Comparison of ENCODE assay signal across 12 cellular contexts in genomic region chr2:240453461-240454030, GRCh38. TPM values are rescaled to one million over a fixed set of nuclear protein-coding genes. Genes with fewer than 3 reads are reported as not detected.
DNase-seq lines count a peak whose midpoint lies in the region; TF ChIP-seq lines count a peak whose summit lies in the region.
"Had no signal": no experiment of that assay in that cellular context is flagged by ENCODE, and none has a peak within 500 bp of the region (broad histone marks: within the 10 kb centered on the region; RNA-seq: fewer than 3 reads in every experiment).

No MANE protein-coding gene starts in this region.

- intact Hi-C loops in left ventricle myocardium inferior (cut with micrococcal nuclease) (no loop called here), posterior cingulate gyrus (cut with DNase I) (no loop called here)

- no peak overlapping the region for H3K27ac ChIP-seq in BLaER1
- peak overlapping the region; percentile 46; the same call in 1 of the 2 replicates for H3K27ac ChIP-seq in VCaP
- no peak overlapping the region for H3K27ac ChIP-seq in left ventricle myocardium inferior (replicated peaks)
- H3K27ac ChIP-seq: adrenal gland had no signal

- H3K9me3 ChIP-seq in BLaER1 (no peaks in the 10 kb centered on the region), left ventricle myocardium inferior (replicated peaks) (no peaks in the 10 kb centered on the region)
- H3K9me3 ChIP-seq: adrenal gland had no signal

- DNase-seq in left ventricle myocardium inferior (no peak), posterior cingulate gyrus (peak in 7 of 10 donors; percentile 2 to 83 (median 24)), SW480 (ENCODE audit: low spot score) (no peak), retina (no peak), NCI-H524 (lab: John Stamatoyannopoulos, UW) (no peak), kidney tubule cell (ENCODE audit: low spot score) (no peak)
- DNase-seq: activated CD8-positive, alpha-beta T cell treated with anti-CD3 and anti-CD28 coated beads, Interleukin-2, amount 10 ng/mL, durations not matched to agents 7 days and 5 days; MM.1S; small intestine had no signal

- peaks cover 56% of the 10 kb centered on the region for H3K27me3 ChIP-seq in BLaER1
- peaks cover 80% of the 10 kb centered on the region for H3K27me3 ChIP-seq in left ventricle myocardium inferior (ENCODE audit: low read depth)
- H3K27me3 ChIP-seq: adrenal gland had no signal

- H3K4me1 ChIP-seq in BLaER1 (peaks cover 40% of the 10 kb centered on the region), left ventricle myocardium inferior (peaks cover 73% of the 10 kb centered on the region)

- H3K4me2 ChIP-seq in BLaER1 = peak overlapping the region; percentile 64

- no peaks in the 10 kb centered on the region for H3K36me3 ChIP-seq in BLaER1
- no peaks in the 10 kb centered on the region for H3K36me3 ChIP-seq in left ventricle myocardium inferior
- H3K36me3 ChIP-seq: adrenal gland had no signal

- H3K4me3 ChIP-seq in BLaER1 (no peak overlapping the region), left ventricle myocardium inferior (peak overlapping the region; percentile 68)

- peaks cover 93% of the 10 kb centered on the region for H4K20me1 ChIP-seq in BLaER1

- no peak overlapping the region for H3K9ac ChIP-seq in BLaER1

- TF ChIP-seq CTCF in VCaP (conservative IDR thresholded peaks at IDR 0.05) (no peak), left ventricle myocardium inferior (IDR thresholded peaks at IDR 0.05; ENCODE audit: borderline replicate concordance) (no peak)

RNA-seq across cellular contexts. Expression of gene GPC1, which starts 18.1 kb away (rescaled TPM):
- 187 TPM for total RNA-seq in left ventricle myocardium inferior

Comparison
In these comparisons a context has a peak if more than half of its experiments do, and no peak if none do; other contexts are left out.
1. DNase-seq: peak in posterior cingulate gyrus (7 of 10); none in left ventricle myocardium inferior (single experiment), SW480 (single experiment), retina (single experiment), NCI-H524 (0 of 2) and kidney tubule cell (single experiment).